1 cellular context compared by ENCODE assay signal in the genomic region with DNA sequence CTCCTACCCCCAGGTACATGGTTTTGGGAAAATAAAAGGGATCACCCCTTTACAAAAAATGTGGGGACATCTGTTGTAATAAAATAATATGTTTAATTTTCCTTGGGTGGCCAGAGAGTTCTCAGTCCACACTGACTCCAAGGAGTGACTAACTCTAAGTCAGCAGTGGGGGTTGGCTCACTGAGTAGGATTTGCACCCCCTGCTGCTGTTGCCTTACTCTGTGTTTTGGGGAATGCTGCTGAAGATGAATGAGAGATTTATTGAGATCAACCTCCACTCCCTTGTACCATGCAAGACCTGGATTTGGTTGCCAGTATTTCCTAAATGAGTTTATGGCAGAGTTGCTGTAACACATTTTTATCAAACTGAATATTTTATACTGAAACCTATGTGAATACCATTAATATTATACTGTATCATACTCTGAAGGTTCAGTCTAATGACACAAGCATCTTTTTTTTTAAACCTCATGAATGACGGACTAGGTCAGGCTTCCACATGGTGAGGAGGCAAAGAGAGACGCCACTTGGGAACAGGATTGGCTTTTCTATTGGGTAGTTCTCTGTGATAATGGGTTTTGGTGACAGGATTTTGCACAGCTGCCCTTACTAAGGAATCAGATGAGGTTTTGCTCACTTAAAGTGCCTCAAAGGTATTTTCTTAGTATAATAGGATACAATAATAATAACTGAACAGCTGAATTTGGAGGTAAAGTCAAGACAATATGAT.
TF ChIP-seq lines count a peak whose summit lies in the region.

No MANE protein-coding gene starts in this region.

TF ChIP-seq in SK-N-SH treated with all-trans-retinoic acid at 6 μM for 48 hours, 23 proteins besides CTCF, POLR2A, EP300 and RAD21 (continued from another document):
- TF ChIP-seq, protein P1, sequence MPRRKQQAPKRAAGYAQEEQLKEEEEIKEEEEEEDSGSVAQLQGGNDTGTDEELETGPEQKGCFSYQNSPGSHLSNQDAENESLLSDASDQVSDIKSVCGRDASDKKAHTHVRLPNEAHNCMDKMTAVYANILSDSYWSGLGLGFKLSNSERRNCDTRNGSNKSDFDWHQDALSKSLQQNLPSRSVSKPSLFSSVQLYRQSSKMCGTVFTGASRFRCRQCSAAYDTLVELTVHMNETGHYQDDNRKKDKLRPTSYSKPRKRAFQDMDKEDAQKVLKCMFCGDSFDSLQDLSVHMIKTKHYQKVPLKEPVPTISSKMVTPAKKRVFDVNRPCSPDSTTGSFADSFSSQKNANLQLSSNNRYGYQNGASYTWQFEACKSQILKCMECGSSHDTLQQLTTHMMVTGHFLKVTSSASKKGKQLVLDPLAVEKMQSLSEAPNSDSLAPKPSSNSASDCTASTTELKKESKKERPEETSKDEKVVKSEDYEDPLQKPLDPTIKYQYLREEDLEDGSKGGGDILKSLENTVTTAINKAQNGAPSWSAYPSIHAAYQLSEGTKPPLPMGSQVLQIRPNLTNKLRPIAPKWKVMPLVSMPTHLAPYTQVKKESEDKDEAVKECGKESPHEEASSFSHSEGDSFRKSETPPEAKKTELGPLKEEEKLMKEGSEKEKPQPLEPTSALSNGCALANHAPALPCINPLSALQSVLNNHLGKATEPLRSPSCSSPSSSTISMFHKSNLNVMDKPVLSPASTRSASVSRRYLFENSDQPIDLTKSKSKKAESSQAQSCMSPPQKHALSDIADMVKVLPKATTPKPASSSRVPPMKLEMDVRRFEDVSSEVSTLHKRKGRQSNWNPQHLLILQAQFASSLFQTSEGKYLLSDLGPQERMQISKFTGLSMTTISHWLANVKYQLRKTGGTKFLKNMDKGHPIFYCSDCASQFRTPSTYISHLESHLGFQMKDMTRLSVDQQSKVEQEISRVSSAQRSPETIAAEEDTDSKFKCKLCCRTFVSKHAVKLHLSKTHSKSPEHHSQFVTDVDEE (CRISPR knock-in tag; IDR thresholded peaks at IDR 0.05), result no peak
- TF ChIP-seq SNAI2 (CRISPR knock-in tag; IDR thresholded peaks at IDR 0.05), result no peak
